ENCODE assay signal across 8 cellular contexts in the genomic region with DNA sequence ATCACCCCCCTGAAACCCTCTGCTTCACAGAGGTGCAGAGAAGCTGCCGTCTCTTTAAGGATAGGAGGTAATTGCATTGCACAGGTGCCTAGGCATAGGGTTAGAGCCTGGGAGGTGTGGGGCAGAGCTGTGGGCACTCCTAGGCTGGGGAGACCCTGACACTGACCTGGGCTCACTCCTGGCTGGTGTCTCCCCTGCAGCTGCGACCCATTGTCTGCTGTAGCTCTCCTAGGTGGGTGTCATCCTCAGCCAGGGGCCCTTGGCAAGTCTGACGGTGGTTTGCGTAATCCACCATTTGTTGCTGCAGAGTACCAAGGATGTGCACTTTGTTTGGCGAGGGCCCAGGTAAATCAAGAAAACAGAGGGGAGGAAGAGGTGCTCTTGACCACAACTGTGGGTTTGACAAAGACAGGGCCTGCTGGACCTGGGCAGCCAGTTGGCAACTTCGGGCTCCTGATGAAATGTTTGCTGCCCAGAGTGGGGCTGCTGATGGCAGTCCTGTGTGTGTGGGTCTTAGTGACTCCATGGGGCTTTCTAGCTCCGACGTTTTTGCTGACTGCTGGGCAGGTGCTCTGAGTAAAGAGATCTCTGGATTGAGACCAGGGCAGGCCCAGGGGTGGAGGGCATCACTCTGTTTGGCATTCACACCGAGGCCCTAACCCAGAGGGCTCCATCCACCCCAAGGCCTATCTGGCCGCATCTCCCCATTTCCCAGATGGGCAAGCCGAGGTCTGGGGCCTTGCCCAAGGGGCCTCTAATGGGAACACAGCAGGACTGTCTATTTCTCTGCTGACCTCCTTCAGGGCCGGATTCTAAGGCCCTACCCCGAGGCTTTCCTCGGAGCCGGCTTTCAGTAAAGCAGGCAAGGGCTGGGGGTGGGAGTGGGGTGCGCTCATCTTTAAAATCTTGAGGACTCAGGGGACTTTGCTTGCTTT.
"Had no signal": no experiment of that assay in that cellular context is flagged by ENCODE, and none has a peak within 500 bp of the region (broad histone marks: within the 10 kb centered on the region; RNA-seq: fewer than 3 reads in every experiment).

No MANE protein-coding gene starts in this region.

- H3K36me3 Mint-ChIP-seq: natural killer cell treated with Interleukin-12 subunit alpha and Interleukin-12 subunit beta and Interleukin-15 and Interleukin-18, amount 100 ng/mL, for 72 hours had no signal

- H3K9me3 Mint-ChIP-seq: activated naive CD4-positive, alpha-beta T cell treated with anti-CD3 and anti-CD28 coated beads for 36 hours; natural killer cell treated with Interleukin-12 subunit alpha and Interleukin-12 subunit beta and Interleukin-15 and Interleukin-18, amount 100 ng/mL, for 72 hours had no signal

- DNase-seq: activated CD4-positive, alpha-beta T cell treated with anti-CD3 and anti-CD28 coated beads for 48 hours; activated CD8-positive, alpha-beta memory T cell treated with anti-CD3 and anti-CD28 coated beads, Interleukin-2, amount 50 U/mL, for 48 hours; activated CD8-positive, alpha-beta T cell treated with anti-CD3 and anti-CD28 coated beads, Interleukin-2, amount 10 ng/mL, durations not matched to agents 7 days and 5 days; activated naive CD4-positive, alpha-beta T cell treated with anti-CD3 and anti-CD28 coated beads for 36 hours; caudate nucleus; thyroid gland had no signal

- H3K4me3 ChIP-seq: thyroid gland had no signal

- H3K27ac Mint-ChIP-seq: activated CD8-positive, alpha-beta T cell treated with anti-CD3 and anti-CD28 coated beads, Interleukin-2, amount 10 ng/mL, durations not matched to agents 7 days and 5 days; activated naive CD4-positive, alpha-beta T cell treated with anti-CD3 and anti-CD28 coated beads for 36 hours; natural killer cell treated with Interleukin-12 subunit alpha and Interleukin-12 subunit beta and Interleukin-15 and Interleukin-18, amount 100 ng/mL, for 72 hours had no signal

- H3K4me1 ChIP-seq: thyroid gland had no signal

- H3K27ac ChIP-seq: thyroid gland had no signal

- H3K27me3 Mint-ChIP-seq: natural killer cell treated with Interleukin-12 subunit alpha and Interleukin-12 subunit beta and Interleukin-15 and Interleukin-18, amount 100 ng/mL, for 72 hours had no signal

- H3K4me3 Mint-ChIP-seq: activated CD8-positive, alpha-beta T cell treated with anti-CD3 and anti-CD28 coated beads, Interleukin-2, amount 10 ng/mL, durations not matched to agents 7 days and 5 days; activated naive CD4-positive, alpha-beta T cell treated with anti-CD3 and anti-CD28 coated beads for 36 hours; natural killer cell treated with Interleukin-12 subunit alpha and Interleukin-12 subunit beta and Interleukin-15 and Interleukin-18, amount 100 ng/mL, for 72 hours had no signal

- ATAC-seq: activated CD8-positive, alpha-beta T cell treated with anti-CD3 and anti-CD28 coated beads, Interleukin-2, amount 10 ng/mL, durations not matched to agents 7 days and 5 days; left lobe of liver; natural killer cell treated with Interleukin-12 subunit alpha and Interleukin-12 subunit beta and Interleukin-15 and Interleukin-18, amount 100 ng/mL, for 72 hours had no signal

- H3K36me3 ChIP-seq: thyroid gland had no signal

- H3K27me3 ChIP-seq: thyroid gland had no signal

- H3K9me3 ChIP-seq: thyroid gland had no signal
